ENCODE assay signal across 1 cellular context in the genomic region with DNA sequence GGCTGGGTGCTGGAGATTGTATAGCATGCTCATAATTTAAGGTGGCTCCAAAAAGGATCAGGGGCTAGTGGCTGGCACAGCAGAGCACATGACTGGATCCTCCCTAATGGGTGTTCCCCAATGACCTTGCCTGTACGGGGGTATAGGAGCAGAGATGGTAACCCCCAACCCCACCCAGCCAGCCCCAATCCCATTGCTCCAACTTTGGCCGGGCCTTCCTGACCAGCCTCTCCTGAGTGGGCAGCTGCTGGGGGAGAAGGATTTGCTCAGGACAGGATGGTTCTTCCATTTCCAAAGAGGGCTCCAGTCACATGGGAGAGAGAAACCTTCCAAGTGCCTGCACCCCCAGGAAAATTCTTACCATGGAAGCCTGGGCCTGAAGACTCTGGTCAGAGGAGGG.
TF ChIP-seq lines count a peak whose summit lies in the region.

No MANE protein-coding gene starts in this region.

TF ChIP-seq in GM23338, 12 proteins besides CTCF, POLR2A, EP300 and RAD21 (continued from another document):
- TF ChIP-seq, protein P1, sequence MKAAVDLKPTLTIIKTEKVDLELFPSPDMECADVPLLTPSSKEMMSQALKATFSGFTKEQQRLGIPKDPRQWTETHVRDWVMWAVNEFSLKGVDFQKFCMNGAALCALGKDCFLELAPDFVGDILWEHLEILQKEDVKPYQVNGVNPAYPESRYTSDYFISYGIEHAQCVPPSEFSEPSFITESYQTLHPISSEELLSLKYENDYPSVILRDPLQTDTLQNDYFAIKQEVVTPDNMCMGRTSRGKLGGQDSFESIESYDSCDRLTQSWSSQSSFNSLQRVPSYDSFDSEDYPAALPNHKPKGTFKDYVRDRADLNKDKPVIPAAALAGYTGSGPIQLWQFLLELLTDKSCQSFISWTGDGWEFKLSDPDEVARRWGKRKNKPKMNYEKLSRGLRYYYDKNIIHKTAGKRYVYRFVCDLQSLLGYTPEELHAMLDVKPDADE (IDR thresholded peaks at IDR 0.05), result no peak
- TF ChIP-seq NANOG (IDR thresholded peaks at IDR 0.05; ENCODE audit: borderline replicate concordance), result no peak
- TF ChIP-seq, protein P2, sequence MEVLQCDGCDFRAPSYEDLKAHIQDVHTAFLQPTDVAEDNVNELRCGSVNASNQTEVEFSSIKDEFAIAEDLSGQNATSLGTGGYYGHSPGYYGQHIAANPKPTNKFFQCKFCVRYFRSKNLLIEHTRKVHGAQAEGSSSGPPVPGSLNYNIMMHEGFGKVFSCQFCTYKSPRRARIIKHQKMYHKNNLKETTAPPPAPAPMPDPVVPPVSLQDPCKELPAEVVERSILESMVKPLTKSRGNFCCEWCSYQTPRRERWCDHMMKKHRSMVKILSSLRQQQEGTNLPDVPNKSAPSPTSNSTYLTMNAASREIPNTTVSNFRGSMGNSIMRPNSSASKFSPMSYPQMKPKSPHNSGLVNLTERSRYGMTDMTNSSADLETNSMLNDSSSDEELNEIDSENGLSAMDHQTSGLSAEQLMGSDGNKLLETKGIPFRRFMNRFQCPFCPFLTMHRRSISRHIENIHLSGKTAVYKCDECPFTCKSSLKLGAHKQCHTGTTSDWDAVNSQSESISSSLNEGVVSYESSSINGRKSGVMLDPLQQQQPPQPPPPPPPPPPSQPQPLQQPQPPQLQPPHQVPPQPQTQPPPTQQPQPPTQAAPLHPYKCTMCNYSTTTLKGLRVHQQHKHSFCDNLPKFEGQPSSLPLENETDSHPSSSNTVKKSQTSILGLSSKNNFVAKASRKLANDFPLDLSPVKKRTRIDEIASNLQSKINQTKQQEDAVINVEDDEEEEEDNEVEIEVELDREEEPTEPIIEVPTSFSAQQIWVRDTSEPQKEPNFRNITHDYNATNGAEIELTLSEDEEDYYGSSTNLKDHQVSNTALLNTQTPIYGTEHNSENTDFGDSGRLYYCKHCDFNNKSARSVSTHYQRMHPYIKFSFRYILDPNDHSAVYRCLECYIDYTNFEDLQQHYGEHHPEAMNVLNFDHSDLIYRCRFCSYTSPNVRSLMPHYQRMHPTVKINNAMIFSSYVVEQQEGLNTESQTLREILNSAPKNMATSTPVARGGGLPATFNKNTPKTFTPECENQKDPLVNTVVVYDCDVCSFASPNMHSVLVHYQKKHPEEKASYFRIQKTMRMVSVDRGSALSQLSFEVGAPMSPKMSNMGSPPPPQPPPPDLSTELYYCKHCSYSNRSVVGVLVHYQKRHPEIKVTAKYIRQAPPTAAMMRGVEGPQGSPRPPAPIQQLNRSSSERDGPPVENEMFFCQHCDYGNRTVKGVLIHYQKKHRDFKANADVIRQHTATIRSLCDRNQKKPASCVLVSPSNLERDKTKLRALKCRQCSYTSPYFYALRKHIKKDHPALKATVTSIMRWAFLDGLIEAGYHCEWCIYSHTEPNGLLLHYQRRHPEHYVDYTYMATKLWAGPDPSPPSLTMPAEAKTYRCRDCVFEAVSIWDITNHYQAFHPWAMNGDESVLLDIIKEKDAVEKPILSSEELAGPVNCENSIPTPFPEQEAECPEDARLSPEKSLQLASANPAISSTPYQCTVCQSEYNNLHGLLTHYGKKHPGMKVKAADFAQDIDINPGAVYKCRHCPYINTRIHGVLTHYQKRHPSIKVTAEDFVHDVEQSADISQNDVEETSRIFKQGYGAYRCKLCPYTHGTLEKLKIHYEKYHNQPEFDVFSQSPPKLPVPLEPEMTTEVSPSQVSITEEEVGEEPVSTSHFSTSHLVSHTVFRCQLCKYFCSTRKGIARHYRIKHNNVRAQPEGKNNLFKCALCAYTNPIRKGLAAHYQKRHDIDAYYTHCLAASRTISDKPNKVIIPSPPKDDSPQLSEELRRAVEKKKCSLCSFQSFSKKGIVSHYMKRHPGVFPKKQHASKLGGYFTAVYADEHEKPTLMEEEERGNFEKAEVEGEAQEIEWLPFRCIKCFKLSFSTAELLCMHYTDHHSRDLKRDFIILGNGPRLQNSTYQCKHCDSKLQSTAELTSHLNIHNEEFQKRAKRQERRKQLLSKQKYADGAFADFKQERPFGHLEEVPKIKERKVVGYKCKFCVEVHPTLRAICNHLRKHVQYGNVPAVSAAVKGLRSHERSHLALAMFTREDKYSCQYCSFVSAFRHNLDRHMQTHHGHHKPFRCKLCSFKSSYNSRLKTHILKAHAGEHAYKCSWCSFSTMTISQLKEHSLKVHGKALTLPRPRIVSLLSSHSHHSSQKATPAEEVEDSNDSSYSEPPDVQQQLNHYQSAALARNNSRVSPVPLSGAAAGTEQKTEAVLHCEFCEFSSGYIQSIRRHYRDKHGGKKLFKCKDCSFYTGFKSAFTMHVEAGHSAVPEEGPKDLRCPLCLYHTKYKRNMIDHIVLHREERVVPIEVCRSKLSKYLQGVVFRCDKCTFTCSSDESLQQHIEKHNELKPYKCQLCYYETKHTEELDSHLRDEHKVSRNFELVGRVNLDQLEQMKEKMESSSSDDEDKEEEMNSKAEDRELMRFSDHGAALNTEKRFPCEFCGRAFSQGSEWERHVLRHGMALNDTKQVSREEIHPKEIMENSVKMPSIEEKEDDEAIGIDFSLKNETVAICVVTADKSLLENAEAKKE (CRISPR knock-in tag; IDR thresholded peaks at IDR 0.05), result no peak
- TF ChIP-seq EZH2 (IDR thresholded peaks at IDR 0.05; ENCODE audit: low read depth, unreplicated experiment), result no peak
- no peak for TF ChIP-seq CREB1 (CRISPR knock-in tag; IDR thresholded peaks at IDR 0.05; ENCODE audit: low read depth)
